ENCODE assay signal across 26 cellular contexts in the genomic region with DNA sequence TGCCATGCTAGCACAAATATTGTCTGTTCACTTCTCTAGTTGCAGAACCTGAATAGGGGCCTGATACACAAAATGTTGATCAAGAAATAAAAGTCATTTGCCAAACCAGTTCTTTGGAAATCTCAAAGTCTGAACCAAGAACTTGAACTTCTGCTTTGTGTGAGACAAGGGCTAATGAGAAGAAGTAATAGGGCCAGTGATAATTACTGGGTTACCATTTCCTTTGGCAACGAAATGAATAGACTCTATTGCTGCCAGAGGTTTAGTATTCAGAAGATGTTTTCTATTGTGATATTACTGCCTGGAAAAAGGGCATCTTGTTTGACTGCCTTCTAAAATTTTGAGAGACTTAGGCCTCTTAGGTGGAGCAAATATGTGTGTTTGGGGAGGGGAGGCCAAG. TPM values are rescaled to one million over a fixed set of nuclear protein-coding genes. Genes with fewer than 3 reads are reported as not detected.
"Had no signal": no experiment of that assay in that cellular context is flagged by ENCODE, and none has a peak within 500 bp of the region (broad histone marks: within the 10 kb centered on the region; RNA-seq: fewer than 3 reads in every experiment).

No MANE protein-coding gene starts in this region.

- H3K9me3 Mint-ChIP-seq: activated CD4-positive, alpha-beta memory T cell treated with anti-CD3 and anti-CD28 coated beads for 36 hours; activated naive CD4-positive, alpha-beta T cell treated with anti-CD3 and anti-CD28 coated beads for 36 hours; activated naive CD8-positive, alpha-beta T cell treated with anti-CD3 and anti-CD28 coated beads, Interleukin-2, amount 10 ng/mL, durations not matched to agents 7 days and 5 days; immature natural killer cell; naive thymus-derived CD4-positive, alpha-beta T cell; neural crest cell had no signal

- H3K36me3 ChIP-seq: left lung, prostate gland, thoracic aorta, upper lobe of left lung had no signal

- H3K27ac ChIP-seq: hepatocyte, left lung, thoracic aorta, upper lobe of left lung had no signal

- H3K27me3 ChIP-seq: hepatocyte, left lung, upper lobe of left lung had no signal

- DNase-seq: activated CD4-positive, alpha-beta memory T cell treated with anti-CD3 and anti-CD28 coated beads for 36 hours; activated CD4-positive, alpha-beta T cell treated with anti-CD3 and anti-CD28 coated beads for 48 hours; activated effector memory CD4-positive, alpha-beta T cell treated with Interleukin-2 at 50 U/mL for 16 hours; activated naive CD8-positive, alpha-beta T cell treated with anti-CD3 and anti-CD28 coated beads, Interleukin-2, amount 10 ng/mL, durations not matched to agents 7 days and 5 days; activated T-cell treated with anti-CD3 and anti-CD28 coated beads, Interleukin-2, amount 50 U/mL, for 48 hours; amniotic stem cell; cerebellar nuclear complex; cortex of kidney; effector CD8-positive, alpha-beta T cell; foreskin melanocyte; glutamatergic neuron; immature natural killer cell; kidney glomerular epithelial cell; left lung; naive thymus-derived CD4-positive, alpha-beta T cell; stimulated activated CD4-positive, alpha-beta T cell treated with anti-CD3 and anti-CD28 coated beads, Interleukin-4, amount 100 ng/mL, for 1 hour; stimulated activated naive CD4-positive, alpha-beta T cell; upper lobe of left lung had no signal

- H3K4me3 ChIP-seq: hepatocyte, left lung, prostate gland, thoracic aorta, upper lobe of left lung had no signal

- ATAC-seq: left lung; naive thymus-derived CD4-positive, alpha-beta T cell had no signal

- H3K27ac Mint-ChIP-seq: activated CD4-positive, alpha-beta memory T cell treated with anti-CD3 and anti-CD28 coated beads for 36 hours; activated naive CD4-positive, alpha-beta T cell treated with anti-CD3 and anti-CD28 coated beads for 36 hours; activated naive CD8-positive, alpha-beta T cell treated with anti-CD3 and anti-CD28 coated beads, Interleukin-2, amount 10 ng/mL, durations not matched to agents 7 days and 5 days; immature natural killer cell had no signal

- H3K4me3 Mint-ChIP-seq: activated CD4-positive, alpha-beta memory T cell treated with anti-CD3 and anti-CD28 coated beads for 36 hours; activated naive CD4-positive, alpha-beta T cell treated with anti-CD3 and anti-CD28 coated beads for 36 hours; activated naive CD8-positive, alpha-beta T cell treated with anti-CD3 and anti-CD28 coated beads, Interleukin-2, amount 10 ng/mL, durations not matched to agents 7 days and 5 days; immature natural killer cell; naive thymus-derived CD4-positive, alpha-beta T cell; neural crest cell had no signal

- H3K9me3 ChIP-seq: left lung, prostate gland, thoracic aorta, upper lobe of left lung had no signal

- H3K36me3 Mint-ChIP-seq: activated CD4-positive, alpha-beta memory T cell treated with anti-CD3 and anti-CD28 coated beads for 36 hours; activated naive CD8-positive, alpha-beta T cell treated with anti-CD3 and anti-CD28 coated beads, Interleukin-2, amount 10 ng/mL, durations not matched to agents 7 days and 5 days; immature natural killer cell; naive thymus-derived CD4-positive, alpha-beta T cell had no signal

RNA-seq across cellular contexts. Expression of a gene that starts 35.0 kb away (rescaled TPM):
- total RNA-seq: activated CD4-positive, alpha-beta memory T cell treated with anti-CD3 and anti-CD28 coated beads for 36 hours; activated naive CD4-positive, alpha-beta T cell treated with anti-CD3 and anti-CD28 coated beads for 36 hours; activated naive CD8-positive, alpha-beta T cell treated with anti-CD3 and anti-CD28 coated beads, Interleukin-2, amount 10 ng/mL, durations not matched to agents 7 days and 5 days; bronchial epithelial cell; left lung; lung microvascular endothelial cell; naive thymus-derived CD4-positive, alpha-beta T cell; omental fat pad had no signal
- polyA plus RNA-seq: immature natural killer cell; naive thymus-derived CD4-positive, alpha-beta T cell had no signal
